In the genomic region with DNA sequence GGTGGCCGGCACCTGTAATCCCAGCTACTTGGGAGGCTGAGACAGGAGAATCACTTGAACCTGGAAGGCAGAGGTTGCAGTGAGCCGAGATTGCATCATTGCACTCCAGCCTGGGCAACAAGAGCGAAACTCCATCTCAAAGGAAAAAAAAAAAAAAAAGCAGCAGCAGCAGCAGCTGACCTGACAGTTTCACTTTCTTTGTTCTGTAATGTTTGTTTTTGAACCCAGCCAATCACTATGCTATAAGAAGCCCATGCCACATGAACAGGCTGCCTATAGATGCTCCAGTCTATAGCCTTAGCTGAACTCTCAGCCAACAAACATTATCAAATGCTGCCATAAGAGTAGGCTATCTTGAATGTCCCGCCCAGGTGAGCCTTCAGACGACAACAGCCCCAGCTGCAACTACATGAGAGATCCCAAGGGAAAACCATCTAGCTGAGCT, we compare ENCODE assay signal across 12 cellular contexts. TPM values are rescaled to one million over a fixed set of nuclear protein-coding genes. Genes with fewer than 3 reads are reported as not detected.
A peak's percentile ranks its signal among the peaks of the same experiment; 100 is the strongest.
DNase-seq lines count a peak whose midpoint lies in the region; ATAC-seq and TF ChIP-seq lines count a peak whose summit lies in the region.
"Not testable (repeated sequence)": the region's sequence is repeated elsewhere in the genome, so short reads cannot be mapped to it uniquely, and the experiment has no call there.
"Had no signal": no experiment of that assay in that cellular context is flagged by ENCODE, and none has a peak within 500 bp of the region (broad histone marks: within the 10 kb centered on the region; RNA-seq: fewer than 3 reads in every experiment).

No MANE protein-coding gene starts in this region.

- H3K4me3 ChIP-seq in Jurkat, Clone E6-1 (ENCODE audit: low read length) = not testable (repeated sequence)

- not testable (repeated sequence) for H3K27ac ChIP-seq in CD4-positive, alpha-beta T cell (ENCODE audit: low read depth, low read length)

- ATAC-seq in CD4-positive, alpha-beta T cell (ENCODE audit: poor library complexity) = peak; percentile 86
- ATAC-seq in GM18861 (IDR thresholded peaks at IDR 0.05; ENCODE audit: unreplicated experiment) (peak; percentile 74), GM21529 (IDR thresholded peaks at IDR 0.05; ENCODE audit: unreplicated experiment) (peak; percentile 95), HG03039 (IDR thresholded peaks at IDR 0.05; ENCODE audit: unreplicated experiment) (peak; percentile 90), left colon (peak; percentile 40)

- intact Hi-C loops in CD4-positive, alpha-beta T cell (cut with DNase I, micrococcal nuclease) = not testable (repeated sequence)
- intact Hi-C loops in activated CD4-positive, alpha-beta T cell treated with anti-CD3 and anti-CD28 coated beads, Interleukin-2, amount 10 ng/mL, durations not matched to agents 24 days and 14 days (cut with micrococcal nuclease) = loop anchor here (1.0 kb wide), 1 partner anchor 12 kb away; the partner anchor contains the start of gene NDUFAF4
- intact Hi-C loops in left colon (cut with DNase I, micrococcal nuclease) = loop anchor here in 1 of 2 donors (10.0 kb wide), 1 partner anchor 50 kb away; the partner anchor contains the start of gene GPR63

- CTCF ChIA-PET in CD4-positive, alpha-beta T cell (lab: Charles Lee) = not testable (repeated sequence)

- H3K9me3 Mint-ChIP-seq in CD4-positive, alpha-beta T cell; activated CD4-positive, alpha-beta T cell treated with anti-CD3 and anti-CD28 coated beads, Interleukin-2, amount 10 ng/mL, durations not matched to agents 24 days and 14 days: not testable (repeated sequence)

- H3K9me3 ChIP-seq in CD4-positive, alpha-beta T cell (ENCODE audit: control insufficient read depth, low read length) = not testable (repeated sequence)

- not testable (repeated sequence) for TF ChIP-seq CTCF in CD4-positive, alpha-beta T cell (IDR thresholded peaks at IDR 0.05)

- not testable (repeated sequence) for H3K27me3 ChIP-seq in CD4-positive, alpha-beta T cell (ENCODE audit: control insufficient read depth, insufficient read depth, low read length)

- not testable (repeated sequence) for H3K36me3 Mint-ChIP-seq in CD4-positive, alpha-beta T cell (ENCODE audit: low read depth); activated CD4-positive, alpha-beta T cell treated with anti-CD3 and anti-CD28 coated beads, Interleukin-2, amount 10 ng/mL, durations not matched to agents 24 days and 14 days (ENCODE audit: low read depth)

- H3K4me3 Mint-ChIP-seq in CD4-positive, alpha-beta T cell = peak overlapping the region; percentile 6
- peak overlapping the region; percentile 9 for H3K4me3 Mint-ChIP-seq in activated CD4-positive, alpha-beta T cell treated with anti-CD3 and anti-CD28 coated beads, Interleukin-2, amount 10 ng/mL, durations not matched to agents 24 days and 14 days

- not testable (repeated sequence) for H3K4me1 Mint-ChIP-seq in CD4-positive, alpha-beta T cell (ENCODE audit: low read depth)
- peaks cover 13% of the 10 kb centered on the region for H3K4me1 Mint-ChIP-seq in activated CD4-positive, alpha-beta T cell treated with anti-CD3 and anti-CD28 coated beads, Interleukin-2, amount 10 ng/mL, durations not matched to agents 24 days and 14 days

- H3K27ac Mint-ChIP-seq in CD4-positive, alpha-beta T cell; activated CD4-positive, alpha-beta T cell treated with anti-CD3 and anti-CD28 coated beads, Interleukin-2, amount 10 ng/mL, durations not matched to agents 24 days and 14 days: not testable (repeated sequence)

- DNase-seq in CD4-positive, alpha-beta T cell; left colon: not testable (repeated sequence)
- peak; percentile 64 for DNase-seq in Jurkat, Clone E6-1 (ENCODE audit: low read depth, low spot score)
- peak; percentile 75 for DNase-seq in NCI-H345 (lab: John Stamatoyannopoulos, UW)
- DNase-seq in activated CD4-positive, alpha-beta T cell treated with anti-CD3 and anti-CD28 coated beads, Interleukin-2, amount 10 ng/mL, durations not matched to agents 24 days and 14 days = peak; percentile 80

- POLR2A ChIA-PET in CD4-positive, alpha-beta T cell (lab: Charles Lee) = interaction anchor here (1.7 kb wide), 1 partner anchor 39 kb away, joined by 5 read pairs; the partner anchor contains the start of gene KLHL32

- H3K27me3 Mint-ChIP-seq in CD4-positive, alpha-beta T cell; activated CD4-positive, alpha-beta T cell treated with anti-CD3 and anti-CD28 coated beads, Interleukin-2, amount 10 ng/mL, durations not matched to agents 24 days and 14 days: not testable (repeated sequence)

RNA-seq across cellular contexts. Expression of gene NDUFAF4, which starts 12.5 kb away (rescaled TPM):
- total RNA-seq in CD4-positive, alpha-beta T cell = 10 to 100 TPM; 31.6 to 37.3 TPM
- 99.4 TPM for polyA plus RNA-seq in Jurkat, Clone E6-1 (2012; ENCODE audit: insufficient read depth, insufficient read length)
- 71.8 and 74.4 TPM in 2 replicates for total RNA-seq in activated CD4-positive, alpha-beta T cell treated with anti-CD3 and anti-CD28 coated beads, Interleukin-2, amount 10 ng/mL, durations not matched to agents 24 days and 14 days
- total RNA-seq in left colon = 10 to 100 TPM; 41.3 to 43.3 TPM

RNA-seq across cellular contexts. Expression of gene KLHL32, which starts 39.3 kb away (rescaled TPM):
- total RNA-seq in CD4-positive, alpha-beta T cell = 1 to 10 TPM; 1.0 to 2.3 TPM
- polyA plus RNA-seq in Jurkat, Clone E6-1 (2012; ENCODE audit: insufficient read depth, insufficient read length) = 0.95 TPM
- total RNA-seq in activated CD4-positive, alpha-beta T cell treated with anti-CD3 and anti-CD28 coated beads, Interleukin-2, amount 10 ng/mL, durations not matched to agents 24 days and 14 days = 0.07 and 0.44 TPM in 2 replicates
- 1 to 10 TPM; 2.7 to 3.0 TPM for total RNA-seq in left colon
- total RNA-seq: astrocyte, glomerular endothelial cell, M059J, PC-3 had no signal

RNA-seq across cellular contexts. Expression of gene GPR63, which starts 47.9 kb away (rescaled TPM):
- total RNA-seq in CD4-positive, alpha-beta T cell = under 1 TPM; 0.20 to 0.25 TPM
- 4.5 TPM for polyA plus RNA-seq in Jurkat, Clone E6-1 (2012; ENCODE audit: insufficient read depth, insufficient read length)
- total RNA-seq in activated CD4-positive, alpha-beta T cell treated with anti-CD3 and anti-CD28 coated beads, Interleukin-2, amount 10 ng/mL, durations not matched to agents 24 days and 14 days = 2.2 and 2.7 TPM in 2 replicates
- total RNA-seq in left colon = 1 to 10 TPM; 1.1 to 1.8 TPM
- total RNA-seq: M059J had no signal

Comparison
In these comparisons a context has a peak if more than half of its experiments do, and no peak if none do; other contexts are left out.
1. ATAC-seq: peak in every context shown above with its lines; median percentile 95 in GM21529; 90 in HG03039; 86 in CD4-positive, alpha-beta T cell; 74 in GM18861; 40 in left colon.